In the genomic region with DNA sequence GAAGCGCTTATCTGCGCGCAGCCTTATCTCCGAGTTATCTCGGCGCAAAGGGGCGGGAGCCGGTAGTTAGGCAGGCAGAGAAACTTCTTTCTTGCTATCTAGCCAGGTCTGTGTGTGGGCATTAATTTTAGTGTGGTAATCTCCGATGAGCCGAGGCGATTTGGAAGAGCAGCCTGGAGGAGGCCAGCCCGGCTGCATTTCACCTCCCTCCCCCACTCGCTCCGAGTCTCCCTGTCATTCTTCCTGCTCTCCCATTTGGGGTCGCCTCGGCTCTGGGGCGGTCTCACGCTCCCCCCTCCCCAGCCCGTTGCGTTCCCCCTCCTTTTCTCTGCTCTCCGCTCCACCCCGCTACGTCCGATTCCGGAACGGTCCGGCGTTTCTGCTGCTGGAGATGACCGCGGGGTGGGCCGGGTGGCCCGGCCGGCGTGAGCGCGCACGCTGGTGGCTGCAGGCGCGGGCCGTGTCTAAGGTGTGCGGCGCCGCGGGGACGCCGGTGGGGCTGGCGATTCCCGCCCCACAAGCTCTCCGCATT, we compare ENCODE assay signal across 8 cellular contexts. TPM values are rescaled to one million over a fixed set of nuclear protein-coding genes. Genes with fewer than 3 reads are reported as not detected.
A peak's percentile ranks its signal among the peaks of the same experiment; 100 is the strongest.
DNase-seq lines count a peak whose midpoint lies in the region; ATAC-seq and FAIRE-seq lines count a peak whose summit lies in the region.

No MANE protein-coding gene starts in this region.

- peak overlapping the region; percentile 90 for H3K27ac ChIP-seq in duodenal mucosa (ENCODE audit: low read depth, low read length)

- H3K9ac ChIP-seq in duodenal mucosa (ENCODE audit: low read depth in 1 of 2, low read length in 2 of 2), result peak overlapping the region; percentile 90 to 91

- peak; percentile 16 for DNase-seq in NCI-H345 treated with DMSO at 0.1 percent for 48 hours (lab: John Stamatoyannopoulos, UW; ENCODE audit: unreplicated experiment)
- no peak for DNase-seq in NCI-H345 (lab: John Stamatoyannopoulos, UW)
- peak; percentile 92 for DNase-seq in OCI-M1 (lab: John Stamatoyannopoulos, UW)
- DNase-seq in COR-L47 (lab: John Stamatoyannopoulos, UW), result no peak
- DNase-seq in urothelium cell line (ENCODE audit: low spot score), result no peak

- ATAC-seq in HG03045 (IDR thresholded peaks at IDR 0.05; ENCODE audit: unreplicated experiment), result no peak

- H3K36me3 ChIP-seq in duodenal mucosa (ENCODE audit: control insufficient read depth in 1 of 2, insufficient read depth in 2 of 2, low read length in 2 of 2), result peaks cover 8 to 9% of the 10 kb centered on the region in 2 donors

- H3K27me3 ChIP-seq in duodenal mucosa (ENCODE audit: control insufficient read depth in 1 of 2, insufficient read depth in 2 of 2, low read length in 2 of 2) (peaks cover 18 to 19% of the 10 kb centered on the region in 2 donors), mononuclear cell (ENCODE audit: insufficient read depth, low read length) (peaks cover 82% of the 10 kb centered on the region)

- H3K9me3 ChIP-seq in duodenal mucosa (ENCODE audit: control insufficient read depth in 1 of 2, low read length in 2 of 2) (no peaks in the 10 kb centered on the region), mononuclear cell (ENCODE audit: low read depth, low read length) (no peaks in the 10 kb centered on the region)

- H3K4me3 ChIP-seq in duodenal mucosa (ENCODE audit: low read depth in 1 of 2, low read length in 2 of 2) (peak overlapping the region; percentile 85 to 89), mononuclear cell (ENCODE audit: low read length) (peak overlapping the region; percentile 36)

- FAIRE-seq in urothelium cell line (lab: Jason Lieb, UNC), result no peak

- no peaks in the 10 kb centered on the region for H3K4me1 ChIP-seq in duodenal mucosa (ENCODE audit: control insufficient read depth in 1 of 2, insufficient read depth in 2 of 2, low read length in 2 of 2)
- H3K4me1 ChIP-seq in mononuclear cell (ENCODE audit: insufficient read depth, low read length), result peaks cover 23% of the 10 kb centered on the region

RNA-seq across cellular contexts. Expression of a gene that starts 0.6 kb away (rescaled TPM):
- 0.10 TPM for total RNA-seq in mononuclear cell

Comparison
In these comparisons a context has a peak if more than half of its experiments do, and no peak if none do; other contexts are left out.
1. DNase-seq: peak in NCI-H345 treated with DMSO at 0.1 percent for 48 hours (single experiment) and OCI-M1 (single experiment); none in NCI-H345 (single experiment), COR-L47 (single experiment) and urothelium cell line (single experiment).